Comparison of ENCODE assay signal across 1 cellular context in the genomic region with DNA sequence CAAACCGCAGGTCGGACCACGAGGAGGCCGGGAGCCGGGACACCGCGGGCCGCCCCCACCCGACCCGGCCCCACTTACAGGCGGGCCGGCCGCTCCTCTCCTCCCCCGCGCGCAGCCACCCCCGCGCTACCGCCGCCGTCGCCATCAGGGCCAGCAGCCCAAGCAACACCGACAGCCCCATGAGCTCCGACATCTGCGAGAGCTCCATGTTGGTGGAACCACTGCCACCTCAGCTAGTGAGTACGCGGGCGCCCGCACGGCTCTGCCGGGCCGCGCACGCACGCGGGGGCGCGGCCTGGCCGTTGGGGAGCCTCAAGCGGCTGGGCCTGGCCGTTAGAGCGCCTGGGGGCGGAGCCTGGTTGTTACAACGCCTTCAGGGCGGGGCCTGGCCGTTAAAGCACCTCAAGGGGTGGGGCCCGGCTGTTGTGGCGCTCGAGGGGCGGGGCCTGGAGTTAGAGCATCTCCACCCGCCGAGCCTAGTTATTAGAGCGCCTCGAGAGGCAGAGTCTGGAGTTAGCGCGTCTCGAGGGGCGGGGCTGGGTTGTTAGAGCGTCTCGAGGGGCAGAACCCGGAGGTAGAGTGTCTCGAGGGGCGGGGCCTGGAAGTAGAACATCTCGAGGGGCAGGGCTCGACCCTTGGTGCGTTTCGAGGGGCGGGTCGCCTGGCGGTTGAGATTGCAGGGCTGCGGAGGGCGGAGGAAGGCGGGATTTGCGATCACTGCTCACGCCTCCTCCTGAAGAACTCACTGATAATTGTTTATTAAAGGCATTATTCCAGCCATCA.
TF ChIP-seq lines count a peak whose summit lies in the region.

TBL2 (minus strand) TSS at position 238 of the 783 bp plus-strand sequence; CDS start at position 208, 30 bp downstream.

TF ChIP-seq in K562, 482 proteins besides CTCF, POLR2A, EP300 and RAD21 (continued from another document):
- TF ChIP-seq IRF9 (tag; IDR thresholded peaks at IDR 0.05) (no peak), SAFB (IDR thresholded peaks at IDR 0.05; ENCODE audit: borderline replicate concordance, low read depth, low read length) (no peak), ZNF217 (CRISPR knock-in tag; IDR thresholded peaks at IDR 0.05) (no peak), HMG20A (CRISPR knock-in tag; conservative IDR thresholded peaks at IDR 0.05) (no peak), GTF2E2 (tag; IDR thresholded peaks at IDR 0.05) (peak; percentile 81; the same call in 1 of the 2 replicates), BRD4 (IDR thresholded peaks at IDR 0.05) (peak; percentile 19; the same call in 1 of the 2 replicates), ZNF431 (CRISPR knock-in tag; IDR thresholded peaks at IDR 0.05) (0 out of 2 replicates have a peak, but pooled peaks have one; percentile 62), HNRNPL (IDR thresholded peaks at IDR 0.05; ENCODE audit: low read depth, low read length) (no peak), PHF20 (IDR thresholded peaks at IDR 0.05; ENCODE audit: partially characterized antibody) (peak; percentile 46), TSHZ1 (CRISPR knock-in tag; IDR thresholded peaks at IDR 0.05) (no peak), U2AF2 (optimal IDR thresholded peaks at IDR 0.05; ENCODE audit: low read depth, low read length) (no peak), ZFX (CRISPR knock-in tag; IDR thresholded peaks at IDR 0.05) (peak; percentile 87), FOXA3 (CRISPR knock-in tag; conservative IDR thresholded peaks at IDR 0.05 in 1 of 2, IDR thresholded peaks at IDR 0.05 in 1 of 2) (0 out of 4 replicates have a peak, but pooled peaks of 1 of the 2 experiments have one; percentile 8), ZNF586 (CRISPR knock-in tag; conservative IDR thresholded peaks at IDR 0.05) (no peak), CEBPB (tag; IDR thresholded peaks at IDR 0.05) (no peak), HSF4 (CRISPR knock-in tag; IDR thresholded peaks at IDR 0.05; ENCODE audit: borderline replicate concordance) (no peak), ZC3H8 (IDR thresholded peaks at IDR 0.05) (no peak), ZNF766 (CRISPR knock-in tag; conservative IDR thresholded peaks at IDR 0.05) (0 out of 2 replicates have a peak, but pooled peaks have one; percentile 12), ELF2 (CRISPR knock-in tag; IDR thresholded peaks at IDR 0.05) (no peak), FOXK2 (conservative IDR thresholded peaks at IDR 0.05 in 1 of 2, IDR thresholded peaks at IDR 0.05 in 1 of 2; ENCODE audit: low read depth in 2 of 2) (no peak), ZBTB1 (CRISPR knock-in tag; IDR thresholded peaks at IDR 0.05; ENCODE audit: borderline replicate concordance, low read depth) (no peak; the same call in 1 of the 2 replicates), CEBPG (CRISPR knock-in tag; IDR thresholded peaks at IDR 0.05) (no peak), CEBPG (tag; conservative IDR thresholded peaks at IDR 0.05 in 1 of 2, IDR thresholded peaks at IDR 0.05 in 1 of 2) (no peak), MCM7 (IDR thresholded peaks at IDR 0.05) (no peak), RB1 (IDR thresholded peaks at IDR 0.05; ENCODE audit: low read depth) (peak; percentile 86), PTRF (tag; IDR thresholded peaks at IDR 0.05) (no peak), MTA2 (IDR thresholded peaks at IDR 0.05; ENCODE audit: low read depth) (no peak), NR3C1 (CRISPR knock-in tag; IDR thresholded peaks at IDR 0.05) (no peak), HCFC1 (IDR thresholded peaks at IDR 0.05; ENCODE audit: low read depth, low read length) (peak; percentile 36; the same call in 1 of the 2 replicates), KLF6 (CRISPR knock-in tag; IDR thresholded peaks at IDR 0.05; ENCODE audit: borderline replicate concordance) (no peak), SRF (CRISPR knock-in tag; IDR thresholded peaks at IDR 0.05) (no peak), SOX6 (IDR thresholded peaks at IDR 0.05) (peak; percentile 33; the same call in 1 of the 2 replicates), ZNF589 (CRISPR knock-in tag; IDR thresholded peaks at IDR 0.05; ENCODE audit: low read depth) (0 out of 2 replicates have a peak, but pooled peaks have one; percentile 36), ZNF347 (CRISPR knock-in tag; IDR thresholded peaks at IDR 0.05; ENCODE audit: low read depth) (no peak), BHLHE40 (IDR thresholded peaks at IDR 0.05; ENCODE audit: low read length) (peak; percentile 56; the same call in 1 of the 2 replicates)
- TF ChIP-seq, protein P1, sequence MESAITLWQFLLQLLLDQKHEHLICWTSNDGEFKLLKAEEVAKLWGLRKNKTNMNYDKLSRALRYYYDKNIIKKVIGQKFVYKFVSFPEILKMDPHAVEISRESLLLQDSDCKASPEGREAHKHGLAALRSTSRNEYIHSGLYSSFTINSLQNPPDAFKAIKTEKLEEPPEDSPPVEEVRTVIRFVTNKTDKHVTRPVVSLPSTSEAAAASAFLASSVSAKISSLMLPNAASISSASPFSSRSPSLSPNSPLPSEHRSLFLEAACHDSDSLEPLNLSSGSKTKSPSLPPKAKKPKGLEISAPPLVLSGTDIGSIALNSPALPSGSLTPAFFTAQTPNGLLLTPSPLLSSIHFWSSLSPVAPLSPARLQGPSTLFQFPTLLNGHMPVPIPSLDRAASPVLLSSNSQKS (CRISPR knock-in tag; IDR thresholded peaks at IDR 0.05): no peak
- TF ChIP-seq, protein P2, sequence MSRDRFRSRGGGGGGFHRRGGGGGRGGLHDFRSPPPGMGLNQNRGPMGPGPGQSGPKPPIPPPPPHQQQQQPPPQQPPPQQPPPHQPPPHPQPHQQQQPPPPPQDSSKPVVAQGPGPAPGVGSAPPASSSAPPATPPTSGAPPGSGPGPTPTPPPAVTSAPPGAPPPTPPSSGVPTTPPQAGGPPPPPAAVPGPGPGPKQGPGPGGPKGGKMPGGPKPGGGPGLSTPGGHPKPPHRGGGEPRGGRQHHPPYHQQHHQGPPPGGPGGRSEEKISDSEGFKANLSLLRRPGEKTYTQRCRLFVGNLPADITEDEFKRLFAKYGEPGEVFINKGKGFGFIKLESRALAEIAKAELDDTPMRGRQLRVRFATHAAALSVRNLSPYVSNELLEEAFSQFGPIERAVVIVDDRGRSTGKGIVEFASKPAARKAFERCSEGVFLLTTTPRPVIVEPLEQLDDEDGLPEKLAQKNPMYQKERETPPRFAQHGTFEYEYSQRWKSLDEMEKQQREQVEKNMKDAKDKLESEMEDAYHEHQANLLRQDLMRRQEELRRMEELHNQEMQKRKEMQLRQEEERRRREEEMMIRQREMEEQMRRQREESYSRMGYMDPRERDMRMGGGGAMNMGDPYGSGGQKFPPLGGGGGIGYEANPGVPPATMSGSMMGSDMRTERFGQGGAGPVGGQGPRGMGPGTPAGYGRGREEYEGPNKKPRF (IDR thresholded peaks at IDR 0.05; ENCODE audit: low read depth, low read length): no peak
- TF ChIP-seq, protein P3, sequence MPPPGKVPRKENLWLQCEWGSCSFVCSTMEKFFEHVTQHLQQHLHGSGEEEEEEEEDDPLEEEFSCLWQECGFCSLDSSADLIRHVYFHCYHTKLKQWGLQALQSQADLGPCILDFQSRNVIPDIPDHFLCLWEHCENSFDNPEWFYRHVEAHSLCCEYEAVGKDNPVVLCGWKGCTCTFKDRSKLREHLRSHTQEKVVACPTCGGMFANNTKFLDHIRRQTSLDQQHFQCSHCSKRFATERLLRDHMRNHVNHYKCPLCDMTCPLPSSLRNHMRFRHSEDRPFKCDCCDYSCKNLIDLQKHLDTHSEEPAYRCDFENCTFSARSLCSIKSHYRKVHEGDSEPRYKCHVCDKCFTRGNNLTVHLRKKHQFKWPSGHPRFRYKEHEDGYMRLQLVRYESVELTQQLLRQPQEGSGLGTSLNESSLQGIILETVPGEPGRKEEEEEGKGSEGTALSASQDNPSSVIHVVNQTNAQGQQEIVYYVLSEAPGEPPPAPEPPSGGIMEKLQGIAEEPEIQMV (tag; conservative IDR thresholded peaks at IDR 0.05; ENCODE audit: low read depth): no peak
- TF ChIP-seq, protein P4, sequence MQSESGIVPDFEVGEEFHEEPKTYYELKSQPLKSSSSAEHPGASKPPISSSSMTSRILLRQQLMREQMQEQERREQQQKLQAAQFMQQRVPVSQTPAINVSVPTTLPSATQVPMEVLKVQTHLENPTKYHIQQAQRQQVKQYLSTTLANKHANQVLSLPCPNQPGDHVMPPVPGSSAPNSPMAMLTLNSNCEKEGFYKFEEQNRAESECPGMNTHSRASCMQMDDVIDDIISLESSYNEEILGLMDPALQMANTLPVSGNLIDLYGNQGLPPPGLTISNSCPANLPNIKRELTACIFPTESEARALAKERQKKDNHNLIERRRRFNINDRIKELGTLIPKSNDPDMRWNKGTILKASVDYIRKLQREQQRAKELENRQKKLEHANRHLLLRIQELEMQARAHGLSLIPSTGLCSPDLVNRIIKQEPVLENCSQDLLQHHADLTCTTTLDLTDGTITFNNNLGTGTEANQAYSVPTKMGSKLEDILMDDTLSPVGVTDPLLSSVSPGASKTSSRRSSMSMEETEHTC (IDR thresholded peaks at IDR 0.05): 0 out of 2 replicates have a peak, but pooled peaks have one; percentile 36
